1 cellular context compared by ENCODE assay signal in the genomic region with DNA sequence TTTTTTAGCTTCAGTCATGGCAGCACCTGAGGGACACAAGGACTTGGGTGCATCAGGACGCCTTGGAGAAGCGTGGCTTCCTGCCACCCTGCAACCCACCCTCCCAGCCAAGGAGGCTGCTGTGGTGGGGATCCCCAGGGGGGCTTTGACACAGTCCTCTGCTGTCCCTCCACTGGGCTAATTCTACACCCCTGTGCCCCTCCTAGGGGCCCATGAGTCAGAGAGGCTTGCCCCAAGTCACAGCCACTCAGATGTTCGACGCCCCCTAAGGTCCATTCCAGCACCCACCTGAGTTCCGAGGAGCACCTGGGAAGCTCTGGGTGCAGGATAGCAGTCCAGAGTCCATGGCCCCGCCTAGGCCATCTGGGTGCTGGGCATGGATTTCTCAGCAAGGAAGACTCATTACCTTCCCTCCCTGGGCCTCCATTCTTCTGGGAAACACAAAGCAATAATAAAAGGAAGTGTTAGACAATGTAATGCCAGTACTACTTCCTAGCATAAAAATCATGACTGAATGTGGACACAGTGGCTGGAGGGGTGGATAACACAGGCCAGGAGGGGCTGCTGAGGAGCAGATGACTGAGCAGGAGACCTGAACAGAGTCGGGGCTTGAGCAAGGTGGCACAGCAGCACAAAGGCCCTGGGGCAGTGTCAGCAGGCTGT.
TF ChIP-seq lines count a peak whose summit lies in the region.

No MANE protein-coding gene starts in this region.

TF ChIP-seq in endothelial cell of umbilical vein, 7 proteins besides CTCF, POLR2A, EP300 and RAD21:
- no peak for TF ChIP-seq GATA2 (IDR thresholded peaks at IDR 0.05; ENCODE audit: insufficient read depth, insufficient read length, low read depth, low read length)
- TF ChIP-seq FOS (IDR thresholded peaks at IDR 0.05; ENCODE audit: borderline replicate concordance, insufficient read depth, low read length), result no peak
- no peak for TF ChIP-seq EZH2 (IDR thresholded peaks at IDR 0.05; ENCODE audit: borderline replicate concordance, low read depth, low read length, severe bottlenecking)
- no peak for TF ChIP-seq MYC (IDR thresholded peaks at IDR 0.05; ENCODE audit: low read depth, low read length)
- no peak for TF ChIP-seq JUN (IDR thresholded peaks at IDR 0.05; ENCODE audit: borderline replicate concordance, insufficient read depth, insufficient read length, low read depth)
- no peak for TF ChIP-seq POLR2AphosphoS5 (IDR thresholded peaks at IDR 0.05; ENCODE audit: insufficient read depth, low read depth, low read length)
- TF ChIP-seq, protein P1, sequence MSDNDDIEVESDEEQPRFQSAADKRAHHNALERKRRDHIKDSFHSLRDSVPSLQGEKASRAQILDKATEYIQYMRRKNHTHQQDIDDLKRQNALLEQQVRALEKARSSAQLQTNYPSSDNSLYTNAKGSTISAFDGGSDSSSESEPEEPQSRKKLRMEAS (IDR thresholded peaks at IDR 0.05; ENCODE audit: insufficient read depth, insufficient read length), result no peak
